1 cellular context compared by ENCODE assay signal in genomic region chr1:232689714-232690113, GRCh38.
TF ChIP-seq lines count a peak whose summit lies in the region.

No MANE protein-coding gene starts in this region.

TF ChIP-seq in endothelial cell of umbilical vein, 7 proteins besides CTCF, POLR2A, EP300 and RAD21 (continued from another document):
- no peak for TF ChIP-seq EZH2 (IDR thresholded peaks at IDR 0.05; ENCODE audit: borderline replicate concordance, low read depth, low read length, severe bottlenecking)
